1 cellular context compared by ENCODE assay signal in the genomic region with DNA sequence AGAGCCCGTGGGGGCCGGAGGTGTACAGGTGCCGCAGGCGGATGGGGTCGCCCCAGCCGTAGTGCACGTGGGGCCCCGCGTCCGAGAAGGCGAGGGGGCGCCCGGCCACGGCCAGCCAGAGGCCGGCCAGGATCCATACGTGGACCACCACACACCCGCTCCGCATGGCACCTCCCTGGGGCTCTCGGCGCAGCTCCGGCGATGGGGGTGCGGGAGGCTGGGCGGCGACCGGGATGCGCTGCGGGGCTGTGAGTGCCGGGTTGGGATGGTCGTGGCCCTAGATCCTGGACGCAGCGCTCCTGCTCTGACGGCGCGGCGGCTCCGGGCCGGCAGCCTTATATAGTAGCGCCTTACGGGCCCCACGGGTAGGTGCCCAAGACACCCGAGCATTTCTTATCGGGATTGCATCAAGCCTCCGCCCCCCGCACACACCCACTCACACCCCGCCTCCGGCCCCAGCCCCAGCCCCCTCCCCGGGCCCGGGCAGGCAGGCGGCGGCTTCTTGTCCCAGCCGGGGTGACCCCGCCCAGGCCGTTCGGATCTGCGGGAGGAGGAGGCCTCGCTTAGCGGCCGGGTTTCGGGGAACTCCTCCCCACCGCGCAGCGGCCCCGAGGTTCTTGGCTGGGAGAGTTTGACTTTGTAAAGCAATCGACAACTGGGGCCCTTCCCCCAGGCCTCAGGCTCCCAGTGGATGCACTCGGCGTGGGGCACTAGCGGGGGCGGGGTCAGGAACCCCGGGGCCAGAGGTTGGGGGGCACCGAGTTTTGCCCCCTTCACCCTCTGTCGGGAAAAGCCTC.
TF ChIP-seq lines count a peak whose summit lies in the region.

A gene with protein sequence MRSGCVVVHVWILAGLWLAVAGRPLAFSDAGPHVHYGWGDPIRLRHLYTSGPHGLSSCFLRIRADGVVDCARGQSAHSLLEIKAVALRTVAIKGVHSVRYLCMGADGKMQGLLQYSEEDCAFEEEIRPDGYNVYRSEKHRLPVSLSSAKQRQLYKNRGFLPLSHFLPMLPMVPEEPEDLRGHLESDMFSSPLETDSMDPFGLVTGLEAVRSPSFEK (minus strand): TSS at position 312 of the 797 bp plus-strand sequence. CDS start 146 bp downstream, at position 166.

TF ChIP-seq in A549, 52 proteins besides CTCF, POLR2A, EP300 and RAD21 (continued from another document):
- TF ChIP-seq, protein P1, sequence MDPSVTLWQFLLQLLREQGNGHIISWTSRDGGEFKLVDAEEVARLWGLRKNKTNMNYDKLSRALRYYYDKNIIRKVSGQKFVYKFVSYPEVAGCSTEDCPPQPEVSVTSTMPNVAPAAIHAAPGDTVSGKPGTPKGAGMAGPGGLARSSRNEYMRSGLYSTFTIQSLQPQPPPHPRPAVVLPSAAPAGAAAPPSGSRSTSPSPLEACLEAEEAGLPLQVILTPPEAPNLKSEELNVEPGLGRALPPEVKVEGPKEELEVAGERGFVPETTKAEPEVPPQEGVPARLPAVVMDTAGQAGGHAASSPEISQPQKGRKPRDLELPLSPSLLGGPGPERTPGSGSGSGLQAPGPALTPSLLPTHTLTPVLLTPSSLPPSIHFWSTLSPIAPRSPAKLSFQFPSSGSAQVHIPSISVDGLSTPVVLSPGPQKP (IDR thresholded peaks at IDR 0.05; ENCODE audit: low read depth, low read length) = no peak
- TF ChIP-seq HEYL (CRISPR knock-in tag; IDR thresholded peaks at IDR 0.05) = no peak
